In genomic region chr4:139455187-139455586, GRCh38 we compare ENCODE assay signal across 9 cellular contexts. TPM values are rescaled to one million over a fixed set of nuclear protein-coding genes. Genes with fewer than 3 reads are reported as not detected.
DNase-seq lines count a peak whose midpoint lies in the region; ATAC-seq and TF ChIP-seq lines count a peak whose summit lies in the region.
"Had no signal": no experiment of that assay in that cellular context is flagged by ENCODE, and none has a peak within 500 bp of the region (broad histone marks: within the 10 kb centered on the region; RNA-seq: fewer than 3 reads in every experiment).

No MANE protein-coding gene starts in this region.

- TF ChIP-seq POLR2A in heart left ventricle (IDR thresholded peaks at IDR 0.05) = no peak

- no peaks in the 10 kb centered on the region for H3K36me3 ChIP-seq in heart left ventricle
- H3K36me3 ChIP-seq in mesodermal cell (ENCODE audit: control insufficient read depth, insufficient read depth, low read length) = peaks cover 10% of the 10 kb centered on the region
- no peaks in the 10 kb centered on the region for H3K36me3 ChIP-seq in urinary bladder (ENCODE audit: insufficient read depth)

- no peaks in the 10 kb centered on the region for H3K27me3 ChIP-seq in heart left ventricle
- H3K27me3 ChIP-seq: foreskin keratinocyte had no signal

- H3K4me3 ChIP-seq in heart left ventricle (peak overlapping the region; percentile 71 to 95 (median 90)), astrocyte of the spinal cord (ENCODE audit: low read depth, low read length) (peak overlapping the region; percentile 94), mesodermal cell (ENCODE audit: extremely low read depth, insufficient read depth, low read length, poor library complexity, severe bottlenecking) (peak overlapping the region; percentile 93), urinary bladder (ENCODE audit: low read depth, low read length) (peak overlapping the region; percentile 65)

- WGBS in heart left ventricle, 4 donors = 44 to 54% (median 50%) methylated on average over 6 of the region's 6 CpGs
- WGBS in mesodermal cell (ENCODE audit: insufficient coverage in 2 of 2), 2 experiments = no CpG with 5 or more reads among the region's 6 CpGs
- WGBS in urinary bladder = 37% methylated on average over 6 of the region's 6 CpGs

- H3K9me3 ChIP-seq in heart left ventricle (no peaks in the 10 kb centered on the region), mesodermal cell (ENCODE audit: control insufficient read depth, low read length) (peaks cover 4% of the 10 kb centered on the region)

- peak overlapping the region in 8 of 12 donors; percentile 1 to 99 (median 96) for H3K27ac ChIP-seq in heart left ventricle
- no peak overlapping the region for H3K27ac ChIP-seq in mesodermal cell (ENCODE audit: low read depth, low read length, severe bottlenecking)
- H3K27ac ChIP-seq in urinary bladder (ENCODE audit: low read depth) = no peak overlapping the region

- H3K4me1 ChIP-seq in heart left ventricle = peaks cover 9 to 56% (median 34%) of the 10 kb centered on the region in 12 donors
- peaks cover 18% of the 10 kb centered on the region for H3K4me1 ChIP-seq in mesodermal cell (ENCODE audit: control insufficient read depth, insufficient read depth, low read length, poor library complexity, severe bottlenecking)
- H3K4me1 ChIP-seq in urinary bladder (ENCODE audit: insufficient read depth) = no peaks in the 10 kb centered on the region

- in situ Hi-C loops in astrocyte of the spinal cord (cut with HindIII; ENCODE audit: low sequenced_read_pairs) = no loop called here

- ATAC-seq in heart left ventricle = no peak
- ATAC-seq in left ventricle myocardium superior = no peak
- no peak for ATAC-seq in GM18907 (IDR thresholded peaks at IDR 0.05; ENCODE audit: unreplicated experiment)
- no peak for ATAC-seq in HG02852 (IDR thresholded peaks at IDR 0.05; ENCODE audit: unreplicated experiment)
- ATAC-seq: foreskin keratinocyte had no signal

- intact Hi-C loops in heart left ventricle (cut with DNase I) (loop anchor here in 3 of 10 donors (5.0 to 10.0 kb wide), 3 partner anchors 38 to 100 kb away; partner anchors contain the start of gene SETD7 (in 1 of the 3)), left ventricle myocardium superior (cut with micrococcal nuclease) (loop anchor here (10.0 kb wide), 1 partner anchor 50 kb away; no protein-coding TSS in a partner anchor)

- no peak for DNase-seq in heart left ventricle
- DNase-seq in left ventricle myocardium superior = no peak
- DNase-seq in astrocyte of the spinal cord (ENCODE audit: low read depth, low spot score) = no peak
- no peak for DNase-seq in NOMO-1 treated with dmso at 0.1 percent for 144 hours (lab: John Stamatoyannopoulos, UW; ENCODE audit: unreplicated experiment)
- DNase-seq: foreskin keratinocyte had no signal

- TF ChIP-seq CTCF in heart left ventricle (IDR thresholded peaks at IDR 0.05) = no peak
- no peak for TF ChIP-seq CTCF in astrocyte of the spinal cord (IDR thresholded peaks at IDR 0.05; ENCODE audit: low read depth, low read length)

RNA-seq across cellular contexts. Expression of gene RAB33B, which starts 1.3 kb away (rescaled TPM):
- 1 to 10 TPM; 4.8 to 9.4 (median 6.9) TPM for total RNA-seq in heart left ventricle
- polyA plus RNA-seq in heart left ventricle = 1 to 10 TPM; 2.3 to 4.1 TPM
- 6.3 TPM for total RNA-seq in left ventricle myocardium superior
- 6.7 TPM for polyA plus RNA-seq in mesodermal cell (2013, experiment 1 of 2)
- polyA plus RNA-seq in mesodermal cell (2013, experiment 2 of 2) = 8.0 TPM
- 46.7 TPM for total RNA-seq in urinary bladder
- 7.7 TPM for polyA plus RNA-seq in urinary bladder

Comparison
In these comparisons a context has a peak if more than half of its experiments do, and no peak if none do; other contexts are left out.
1. H3K27ac ChIP-seq: peak in heart left ventricle (8 of 12); none in mesodermal cell (single experiment) and urinary bladder (single experiment).
2. Peak in every context shown above with its lines, with median percentiles within 50 percentile points of each other: H3K4me3 ChIP-seq.